Comparison of ENCODE assay signal across 27 cellular contexts in genomic region chr10:84925495-84925894, GRCh38.
A peak's percentile ranks its signal among the peaks of the same experiment; 100 is the strongest.
DNase-seq lines count a peak whose midpoint lies in the region; TF ChIP-seq lines count a peak whose summit lies in the region.
"Had no signal": no experiment of that assay in that cellular context is flagged by ENCODE, and none has a peak within 500 bp of the region (broad histone marks: within the 10 kb centered on the region; RNA-seq: fewer than 3 reads in every experiment).

No MANE protein-coding gene starts in this region.

- no peak for TF ChIP-seq CTCF in HEK293 (tag by site-specific recombination; IDR thresholded peaks at IDR 0.05)

- no peaks in the 10 kb centered on the region for H3K9me3 ChIP-seq in HEK293 (ENCODE audit: control insufficient read depth, insufficient read depth, low read depth, low read length)
- H3K9me3 ChIP-seq: A549; BE2C; BLaER1; BLaER1 treated with 17β-estradiol and CSF1 and Interleukin-3, amounts not matched to agents 10 nM and 100 nM; Caco-2 had no signal

- CTCF ChIA-PET in HEK293 (lab: Yijun Ruan, JAX): interaction anchor here (0.9 kb wide), 1 partner anchor 19 kb away, joined by 4 read pairs; no protein-coding TSS in a partner anchor

- H3K4me1 ChIP-seq in HEK293 (ENCODE audit: control insufficient read depth, insufficient read depth, low read length): no peaks in the 10 kb centered on the region
- H3K4me1 ChIP-seq: A549; BE2C; BLaER1; BLaER1 treated with 17β-estradiol and CSF1 and Interleukin-3, amounts not matched to agents 10 nM and 100 nM; Caco-2 had no signal

- H3K36me3 ChIP-seq in HEK293 (ENCODE audit: control insufficient read depth in 2 of 2, insufficient read depth in 1 of 2, low read length in 2 of 2): no peaks in the 10 kb centered on the region
- H3K36me3 ChIP-seq: BE2C; BLaER1; BLaER1 treated with 17β-estradiol and CSF1 and Interleukin-3, amounts not matched to agents 10 nM and 100 nM had no signal

- POLR2A ChIA-PET in HEK293 (lab: Yijun Ruan, JAX): no interaction called here

- no peak overlapping the region for H3K27ac ChIP-seq in HEK293 (ENCODE audit: extremely low read depth, low read depth, low read length)
- H3K27ac ChIP-seq: 22Rv1; A549; BLaER1; BLaER1 treated with 17β-estradiol and CSF1 and Interleukin-3, amounts not matched to agents 10 nM and 100 nM; C4-2B had no signal

- H3K4me3 ChIP-seq in HEK293 (ENCODE audit: low read depth, low read length): no peak overlapping the region
- H3K4me3 ChIP-seq: A549; BLaER1; BLaER1 treated with 17β-estradiol and CSF1 and Interleukin-3, amounts not matched to agents 10 nM and 100 nM had no signal

- no peak for DNase-seq in NCI-H2196 (lab: John Stamatoyannopoulos, UW; ENCODE audit: unreplicated experiment)
- DNase-seq: 8988T; ACHN; AML-193; BE2C; C1 segment of cervical spinal cord; Caco-2; Calu3; CD4-positive, alpha-beta memory T cell; CD4-positive, alpha-beta T cell; CD4-positive, CD25-positive, alpha-beta regulatory T cell; CD8-positive, alpha-beta memory T cell; CD8-positive, alpha-beta T cell; COR-L47; DMS 273 treated with DMSO at 0.1 percent for 48 hours; DMS153; DMS53; DMS79; DMS79 treated with DMSO at 0.1 percent for 48 hours; DND-41; EL had no signal

TF ChIP-seq in HEK293, 187 proteins besides CTCF, POLR2A, EP300 and RAD21:
- peak; percentile 92 for TF ChIP-seq ZNF529 (tag by site-specific recombination; IDR thresholded peaks at IDR 0.05; ENCODE audit: insufficient replicate concordance)
- no peak for TF ChIP-seq KLF10 (tag by site-specific recombination; IDR thresholded peaks at IDR 0.05)
